In genomic region chr1:55957233-55957632, GRCh38 we compare ENCODE assay signal across 15 cellular contexts.
DNase-seq lines count a peak whose midpoint lies in the region; ATAC-seq and TF ChIP-seq lines count a peak whose summit lies in the region.
"Had no signal": no experiment of that assay in that cellular context is flagged by ENCODE, and none has a peak within 500 bp of the region (broad histone marks: within the 10 kb centered on the region; RNA-seq: fewer than 3 reads in every experiment).

No MANE protein-coding gene starts in this region.

- no peaks in the 10 kb centered on the region for H3K36me3 ChIP-seq in PC-3 (ENCODE audit: low read depth, low read length)
- H3K36me3 ChIP-seq in HAP-1 (replicated peaks): no peaks in the 10 kb centered on the region

- no peak overlapping the region for H3K9ac ChIP-seq in PC-3 (ENCODE audit: low read length)

- no peaks in the 10 kb centered on the region for H3K79me2 ChIP-seq in PC-3 (ENCODE audit: low read length)

- H3K27me3 ChIP-seq in PC-3 (ENCODE audit: low read length) (no peaks in the 10 kb centered on the region), HAP-1 (ENCODE audit: low read depth) (no peaks in the 10 kb centered on the region)

- no peaks in the 10 kb centered on the region for H3K9me2 ChIP-seq in PC-3 (replicated peaks; ENCODE audit: low read length)

- H3K4me1 ChIP-seq in PC-3 (ENCODE audit: insufficient read depth, low read length) (peaks cover 3% of the 10 kb centered on the region; the same call in 1 of the 2 replicates), HAP-1 (no peaks in the 10 kb centered on the region)
- H3K4me1 ChIP-seq: A549 had no signal

- in situ Hi-C loops in HAP-1 (cut with MboI; ENCODE audit: low sequenced_read_pairs): no loop called here

- no peak overlapping the region for H3K27ac ChIP-seq in PC-3 (ENCODE audit: low read length)
- H3K27ac ChIP-seq: A549 had no signal

- H3K4me2 ChIP-seq in PC-3 (ENCODE audit: low read length): no peak overlapping the region
- H3K4me2 ChIP-seq: A549, GM23338 had no signal

- ATAC-seq in PC-3 (no peak), GM18511 (IDR thresholded peaks at IDR 0.05; ENCODE audit: unreplicated experiment) (no peak), HG03196 (IDR thresholded peaks at IDR 0.05; ENCODE audit: unreplicated experiment) (no peak)
- ATAC-seq: A549; CD8-positive, alpha-beta T cell; GM23338 had no signal

- no peaks in the 10 kb centered on the region for H3F3A ChIP-seq in PC-3 (ENCODE audit: low read length, unreplicated experiment)

- H3K4me3 ChIP-seq in AG10803 (ENCODE audit: low read length): no peak overlapping the region
- H3K4me3 ChIP-seq in PC-3 (ENCODE audit: low read length): no peak overlapping the region
- no peak overlapping the region for H3K4me3 ChIP-seq in fibroblast of the aortic adventitia (ENCODE audit: low read depth, low read length)
- H3K4me3 ChIP-seq in HAP-1: no peak overlapping the region
- H3K4me3 ChIP-seq: A549, GM23338 had no signal

- intact Hi-C loops in PC-3 (cut with micrococcal nuclease): no loop called here

- POLR2A ChIA-PET in PC-3 (lab: Charles Lee; ENCODE audit: unreplicated experiment): no interaction called here

- no peaks in the 10 kb centered on the region for H3K9me3 ChIP-seq in PC-3 (ENCODE audit: low read length)
- no peaks in the 10 kb centered on the region for H3K9me3 ChIP-seq in HAP-1
- H3K9me3 ChIP-seq: A549 had no signal

- DNase-seq in AG10803 (ENCODE audit: low read depth) (peak; percentile 66), GM03348 (ENCODE audit: low spot score) (peak; percentile 13), PC-3 (peak; percentile 18), fibroblast of the aortic adventitia (ENCODE audit: low read depth) (peak; percentile 43), HAP-1 (ENCODE audit: low spot score in 2 of 2) (no peak)
- DNase-seq: CD8-positive, alpha-beta T cell; COR-L47; DMS53; GF-D8; H7; IMR-90 had no signal

- CTCF ChIA-PET in PC-3 (lab: Charles Lee): no interaction called here

- no TSS peak for BruUV-seq in PC-3 (replicated peaks; lab: Mats Ljungman, UMichigan)

- no peaks in the 10 kb centered on the region for H4K20me1 ChIP-seq in PC-3 (ENCODE audit: low read length)

- H2AFZ ChIP-seq in PC-3 (ENCODE audit: low read length): no peak overlapping the region
- H2AFZ ChIP-seq: GM23338 had no signal

- TF ChIP-seq CTCF in AG10803 (conservative IDR thresholded peaks at IDR 0.05; ENCODE audit: low read length): no peak
- no peak for TF ChIP-seq CTCF in PC-3 (conservative IDR thresholded peaks at IDR 0.05; ENCODE audit: low read depth, low read length)
- TF ChIP-seq CTCF in fibroblast of the aortic adventitia (IDR thresholded peaks at IDR 0.05; ENCODE audit: insufficient read depth, low read length): no peak

Comparison
In these comparisons a context has a peak if more than half of its experiments do, and no peak if none do; other contexts are left out.
1. DNase-seq: peak in AG10803 (single experiment), GM03348 (single experiment), PC-3 (single experiment) and fibroblast of the aortic adventitia (single experiment); none in HAP-1 (0 of 2).